20 cellular contexts compared by ENCODE assay signal in the genomic region with DNA sequence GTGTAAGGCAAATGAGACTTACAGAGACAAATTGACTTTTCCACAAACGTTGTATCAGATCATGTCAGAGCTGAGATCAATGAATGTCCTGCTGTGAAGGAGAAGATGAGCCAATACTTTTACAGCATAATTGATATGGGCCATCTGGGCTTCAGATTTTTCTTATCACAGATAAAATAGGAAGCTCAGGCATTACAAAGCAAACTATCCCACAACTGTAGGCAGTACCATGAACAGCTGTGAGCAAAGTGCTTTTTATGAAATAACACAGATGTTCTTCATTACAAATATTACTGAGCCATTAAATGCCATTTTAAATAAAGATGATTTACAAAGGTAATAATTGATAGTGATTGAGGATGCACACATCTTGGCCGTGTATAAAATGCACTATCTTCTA.
"Had no signal": no experiment of that assay in that cellular context is flagged by ENCODE, and none has a peak within 500 bp of the region (broad histone marks: within the 10 kb centered on the region; RNA-seq: fewer than 3 reads in every experiment).

No MANE protein-coding gene starts in this region.

- DNase-seq: activated CD4-positive, alpha-beta T cell treated with anti-CD3 and anti-CD28 coated beads for 36 hours; activated CD4-positive, CD25-positive, alpha-beta regulatory T cell; activated CD8-positive, alpha-beta memory T cell treated with anti-CD3 and anti-CD28 coated beads, Interleukin-2, amount 10 ng/mL, durations not matched to agents 7 days and 5 days; activated CD8-positive, alpha-beta T cell treated with anti-CD3 and anti-CD28 coated beads, Interleukin-2, amount 10 ng/mL, durations not matched to agents 7 days and 5 days; activated naive CD4-positive, alpha-beta T cell; activated T-cell treated with anti-CD3 and anti-CD28 coated beads, Interleukin-2, amount 50 U/mL, for 72 hours; anterior cingulate cortex; endodermal cell; kidney glomerular epithelial cell; left lung; lower lobe of right lung; mesenchymal stem cell; natural killer cell; stimulated activated CD4-positive, alpha-beta T cell treated with anti-CD3 and anti-CD28 coated beads, Interleukin-4, amount 100 ng/mL, for 24 hours; trophoblast cell had no signal

- H3K27ac ChIP-seq: esophagus muscularis mucosa, left lung, lower lobe of right lung, skin epidermis, thoracic aorta had no signal

- H3K4me1 ChIP-seq: left lung, lower lobe of right lung had no signal

- ATAC-seq: activated CD4-positive, alpha-beta T cell treated with anti-CD3 and anti-CD28 coated beads for 36 hours; activated CD8-positive, alpha-beta memory T cell treated with anti-CD3 and anti-CD28 coated beads, Interleukin-2, amount 10 ng/mL, durations not matched to agents 7 days and 5 days; activated CD8-positive, alpha-beta T cell treated with anti-CD3 and anti-CD28 coated beads, Interleukin-2, amount 10 ng/mL, durations not matched to agents 7 days and 5 days; activated T-cell treated with anti-CD3 and anti-CD28 coated beads, Interleukin-2, amount 50 U/mL, for 72 hours; left lung; lower lobe of right lung; natural killer cell; sciatic nerve; stimulated activated effector memory CD8-positive, alpha-beta T cell treated with anti-CD3 and anti-CD28 coated beads, Interleukin-12 subunit alpha, Interleukin-12 subunit beta, amount 100 ng/mL, for 72 hours had no signal

- H3K27me3 ChIP-seq: esophagus muscularis mucosa, left lung had no signal

- H3K9me3 ChIP-seq: esophagus muscularis mucosa, left lung, lower lobe of right lung, thoracic aorta had no signal

- H3K4me3 ChIP-seq: esophagus muscularis mucosa, left lung, lower lobe of right lung, skin epidermis, thoracic aorta had no signal

- H3K36me3 ChIP-seq: esophagus muscularis mucosa, left lung, lower lobe of right lung, thoracic aorta had no signal
